25 cellular contexts compared by ENCODE assay signal in genomic region chr21:21064353-21064752, GRCh38.
"Had no signal": no experiment of that assay in that cellular context is flagged by ENCODE, and none has a peak within 500 bp of the region (broad histone marks: within the 10 kb centered on the region; RNA-seq: fewer than 3 reads in every experiment).

No MANE protein-coding gene starts in this region.

- H3K27ac ChIP-seq: dorsolateral prefrontal cortex, foreskin keratinocyte, heart right ventricle, left lung, neutrophil, parathyroid adenoma, testis, tibial artery had no signal

- H3K27me3 ChIP-seq: dorsolateral prefrontal cortex, foreskin keratinocyte, heart right ventricle, left lung, neutrophil, testis, tibial artery had no signal

- FAIRE-seq: colon, islet of Langerhans had no signal

- DNase-seq: dorsolateral prefrontal cortex; effector CD4-positive, alpha-beta T cell; foreskin keratinocyte; glutamatergic neuron; heart right ventricle; hippocampal formation; left cardiac atrium; left lung; mesenchymal stem cell; mucosa of descending colon; naive B cell; stimulated activated CD4-positive, alpha-beta T cell treated with anti-CD3 and anti-CD28 coated beads, Interleukin-2, amount 100 ng/mL, for 24 hours; stimulated activated CD4-positive, alpha-beta T cell treated with anti-CD3 and anti-CD28 coated beads, Interleukin-4, amount 100 ng/mL, for 4 hours; stimulated activated naive CD8-positive, alpha-beta T cell treated with anti-CD3 and anti-CD28 coated beads, Interleukin-15, Interleukin-2, amounts not matched to agents 100 U/mL and 50 U/mL, for 24 hours; substantia nigra; testis; tibial artery had no signal

- H3K4me1 ChIP-seq: foreskin keratinocyte, heart right ventricle, left lung, parathyroid adenoma, testis, tibial artery had no signal

- ATAC-seq: foreskin keratinocyte; heart right ventricle; left cardiac atrium; left lung; mucosa of descending colon; natural killer cell treated with Interleukin-12 subunit alpha and Interleukin-12 subunit beta and Interleukin-15 and Interleukin-18, amount 100 ng/mL, for 72 hours; sciatic nerve; stimulated activated memory B cell treated with anti-CD40 and anti-IgM and Interleukin-4, amounts not matched to agents 10 μg/mL and 1 μg/mL and 100 μg/mL, for 72 hours; stimulated activated naive CD8-positive, alpha-beta T cell treated with anti-CD3 and anti-CD28 coated beads, Interleukin-15, Interleukin-2, amounts not matched to agents 100 U/mL and 50 U/mL, for 24 hours had no signal

- H3K9me3 ChIP-seq: heart right ventricle, left lung, neutrophil, testis, tibial artery had no signal

- H3K36me3 ChIP-seq: heart right ventricle, left lung, neutrophil, tibial artery had no signal

- H3K4me3 ChIP-seq: dorsolateral prefrontal cortex, heart right ventricle, left lung, mucosa of descending colon, smooth muscle cell, testis, tibial artery had no signal
